8 cellular contexts compared by ENCODE assay signal in genomic region chr12:104137902-104138746, GRCh38. TPM values are rescaled to one million over a fixed set of nuclear protein-coding genes. Genes with fewer than 3 reads are reported as not detected.
A peak's percentile ranks its signal among the peaks of the same experiment; 100 is the strongest.
DNase-seq lines count a peak whose midpoint lies in the region; TF ChIP-seq lines count a peak whose summit lies in the region.

Gene NFYB (minus strand): TSS chr12:104138210. CDS start chr12:104135453, 2,757 bp downstream.

- peaks cover 22% of the 10 kb centered on the region for H3K4me1 Mint-ChIP-seq in neural progenitor cell

- peaks cover 42% of the 10 kb centered on the region for H3K79me2 ChIP-seq in MM.1S (ENCODE audit: low read length)
- peaks cover 43% of the 10 kb centered on the region for H3K79me2 ChIP-seq in neural progenitor cell (ENCODE audit: low read depth)

- in situ Hi-C loops in HAP-1 (cut with MboI; ENCODE audit: low sequenced_read_pairs) = no loop called here

- H3K36me3 ChIP-seq in ES-I3 (ENCODE audit: insufficient read depth, low read length) (no peaks in the 10 kb centered on the region), HAP-1 (replicated peaks) (peaks cover 10% of the 10 kb centered on the region), MM.1S (replicated peaks; ENCODE audit: insufficient read depth, low read length) (peaks cover 7% of the 10 kb centered on the region; the same call in 1 of the 2 replicates), neural progenitor cell (no peaks in the 10 kb centered on the region)

- H3K36me3 Mint-ChIP-seq in neural progenitor cell = no peaks in the 10 kb centered on the region

- no peak for TF ChIP-seq CTCF in MM.1S (IDR thresholded peaks at IDR 0.05; ENCODE audit: low read length)
- no peak for TF ChIP-seq CTCF in foreskin fibroblast (IDR thresholded peaks at IDR 0.05; ENCODE audit: low read depth, low read length)
- no peak for TF ChIP-seq CTCF in neural progenitor cell (IDR thresholded peaks at IDR 0.05)

- H3K27me3 ChIP-seq in HAP-1 (ENCODE audit: low read depth) (no peaks in the 10 kb centered on the region; the same call in 1 of the 2 replicates), MM.1S (replicated peaks; ENCODE audit: insufficient read depth, low read length) (no peaks in the 10 kb centered on the region), neural progenitor cell (peaks cover 18% of the 10 kb centered on the region)

- H3K9me2 ChIP-seq in MM.1S (replicated peaks; ENCODE audit: insufficient read depth, low read length) = no peaks in the 10 kb centered on the region

- H3K27ac ChIP-seq in MM.1S (ENCODE audit: low read length) (peak within 1 kb of the TSS; percentile 75; the same call in 1 of the 2 replicates), neural progenitor cell (peak within 1 kb of the TSS; percentile 93)

- H3F3A ChIP-seq in MM.1S (ENCODE audit: insufficient read depth, low read length) = peaks cover 7% of the 10 kb centered on the region
- peaks cover 19% of the 10 kb centered on the region for H3F3A ChIP-seq in neural progenitor cell (ENCODE audit: low read depth)

- H3K4me1 ChIP-seq in ES-I3 (ENCODE audit: insufficient read depth, low read length) (peaks cover 13% of the 10 kb centered on the region), HAP-1 (peaks cover 14% of the 10 kb centered on the region), MM.1S (ENCODE audit: low read length) (peaks cover 18% of the 10 kb centered on the region), neural progenitor cell (peaks cover 26% of the 10 kb centered on the region)

- DNase-seq in HAP-1 (ENCODE audit: low spot score in 2 of 2) (peak; percentile 93 to 95), MM.1S (peak; percentile 96), SIG-M5 (lab: John Stamatoyannopoulos, UW) (peak; percentile 88), activated gamma-delta T cell treated with Interleukin-2 at 50 U/mL for 16 hours (peak; percentile 90), foreskin fibroblast (peak; percentile 94 to 97), neural progenitor cell (ENCODE audit: low spot score) (peak; percentile 97), stromal cell of bone marrow (ENCODE audit: low read depth) (peak; percentile 96)

- H3K4me2 ChIP-seq in MM.1S (ENCODE audit: low read depth, low read length) = peak within 1 kb of the TSS; percentile 92
- peak within 1 kb of the TSS; percentile 96 for H3K4me2 ChIP-seq in neural progenitor cell

- no peaks in the 10 kb centered on the region for H3K9me3 ChIP-seq in ES-I3 (ENCODE audit: control insufficient read depth, insufficient read depth, low read length)
- H3K9me3 ChIP-seq in HAP-1 = no peaks in the 10 kb centered on the region
- no peaks in the 10 kb centered on the region for H3K9me3 ChIP-seq in MM.1S (replicated peaks; ENCODE audit: insufficient read depth, low read length)
- H3K9me3 ChIP-seq in neural progenitor cell (ENCODE audit: low read depth) = no peaks in the 10 kb centered on the region

- no peaks in the 10 kb centered on the region for H3K27me3 Mint-ChIP-seq in neural progenitor cell (ENCODE audit: insufficient read depth, low read depth)

- H3K9ac ChIP-seq in ES-I3 (ENCODE audit: low read depth, low read length) = peak within 1 kb of the TSS; percentile 87
- peak within 1 kb of the TSS; percentile 85 for H3K9ac ChIP-seq in MM.1S (ENCODE audit: low read length)
- peak within 1 kb of the TSS; percentile 75 for H3K9ac ChIP-seq in neural progenitor cell

- H3K9me3 Mint-ChIP-seq in neural progenitor cell = no peaks in the 10 kb centered on the region

- H4K20me1 ChIP-seq in MM.1S (ENCODE audit: insufficient read depth, low read length) (no peaks in the 10 kb centered on the region), neural progenitor cell (ENCODE audit: low read depth) (peaks cover 24% of the 10 kb centered on the region)

- H2AFZ ChIP-seq in MM.1S (ENCODE audit: low read length) = peak within 1 kb of the TSS; percentile 93
- H2AFZ ChIP-seq in neural progenitor cell (replicated peaks) = peak within 1 kb of the TSS; percentile 87

- peak within 1 kb of the TSS; percentile 63 for H3K4me3 ChIP-seq in HAP-1
- peak within 1 kb of the TSS; percentile 73 for H3K4me3 ChIP-seq in MM.1S (ENCODE audit: low read length)
- H3K4me3 ChIP-seq in foreskin fibroblast (ENCODE audit: low read depth in 1 of 2, low read length in 2 of 2) = peak within 1 kb of the TSS; percentile 71 to 82
- H3K4me3 ChIP-seq in neural progenitor cell = peak within 1 kb of the TSS; percentile 84

- peak within 1 kb of the TSS; percentile 95 for H3K27ac Mint-ChIP-seq in neural progenitor cell

- H3K4me3 Mint-ChIP-seq in neural progenitor cell = peak within 1 kb of the TSS; percentile 94

RNA-seq across cellular contexts. Expression of gene NFYB, which starts in this region (rescaled TPM):
- 64.2 and 100 TPM in 2 replicates for total RNA-seq in neural progenitor cell (ENCODE audit: low replicate concordance)

Comparison
In these comparisons a context has a peak if more than half of its experiments do, and no peak if none do; other contexts are left out.
1. Peak in every context shown above with its lines: DNase-seq, H3K4me3 ChIP-seq and H3K27ac ChIP-seq.